In the genomic region with DNA sequence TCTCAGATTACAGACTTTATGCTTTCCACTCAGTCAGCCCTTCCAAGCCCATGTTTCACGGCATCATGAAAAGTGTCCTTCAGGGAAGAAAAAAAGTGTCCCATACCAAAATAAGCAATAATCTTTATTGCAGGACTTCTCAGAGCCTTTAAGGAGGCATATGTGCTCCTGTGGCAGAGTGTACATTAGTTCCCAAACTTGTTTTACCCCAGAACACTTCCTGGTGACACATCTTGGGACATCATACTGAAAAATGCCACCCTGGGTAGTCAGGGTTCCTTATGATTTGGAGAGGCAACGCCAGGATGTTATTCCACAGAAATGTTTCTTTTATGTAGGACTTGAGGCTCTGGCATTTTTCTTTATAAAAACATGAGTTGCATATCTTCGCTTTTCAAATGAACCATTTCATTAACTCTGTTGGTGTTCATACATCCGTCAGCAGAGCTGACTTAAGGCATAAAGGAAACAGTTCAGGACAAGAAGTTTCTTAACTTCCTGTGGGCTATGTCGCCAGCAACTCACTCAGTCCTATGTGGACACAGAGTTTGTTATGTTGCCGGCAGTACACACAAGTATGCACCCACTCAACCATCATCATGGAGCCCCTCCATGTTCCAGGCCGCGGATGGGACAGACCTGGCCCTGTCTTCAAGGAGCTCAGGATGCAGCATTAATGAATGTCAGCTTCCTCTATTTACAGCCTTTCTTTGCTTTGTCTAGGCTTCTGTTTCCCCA, we compare ENCODE assay signal across 12 cellular contexts.
DNase-seq lines count a peak whose midpoint lies in the region; ATAC-seq and TF ChIP-seq lines count a peak whose summit lies in the region.
"Had no signal": no experiment of that assay in that cellular context is flagged by ENCODE, and none has a peak within 500 bp of the region (broad histone marks: within the 10 kb centered on the region; RNA-seq: fewer than 3 reads in every experiment).

No MANE protein-coding gene starts in this region.

- no peaks in the 10 kb centered on the region for H3K36me3 ChIP-seq in upper lobe of right lung
- H3K36me3 ChIP-seq: Peyer's patch had no signal

- H3K4me3 ChIP-seq in upper lobe of right lung, result no peak overlapping the region
- H3K4me3 ChIP-seq: Peyer's patch had no signal

- H3K9me3 ChIP-seq in upper lobe of right lung, result no peaks in the 10 kb centered on the region
- H3K9me3 ChIP-seq: Peyer's patch had no signal

- no peaks in the 10 kb centered on the region for H3K27me3 ChIP-seq in upper lobe of right lung
- H3K27me3 ChIP-seq: Peyer's patch had no signal

- no peaks in the 10 kb centered on the region for H3K4me1 ChIP-seq in upper lobe of right lung

- TF ChIP-seq CTCF in upper lobe of right lung (IDR thresholded peaks at IDR 0.05), result no peak
- no peak for TF ChIP-seq CTCF in GM20000 (IDR thresholded peaks at IDR 0.05; ENCODE audit: extremely low read depth, missing control alignments)

- DNase-seq in DMS79 treated with DMSO at 0.1 percent for 48 hours (lab: John Stamatoyannopoulos, UW), result peak; percentile 64
- DNase-seq in DMS79 (lab: John Stamatoyannopoulos, UW), result no peak
- peak; percentile 78 for DNase-seq in SKM-1 (lab: John Stamatoyannopoulos, UW; ENCODE audit: unreplicated experiment)
- DNase-seq in left lobe of liver (ENCODE audit: low spot score), result no peak
- no peak for DNase-seq in upper lobe of right lung
- DNase-seq in islet precursor cell, result no peak
- no peak for DNase-seq in GM20000 (ENCODE audit: low spot score)
- DNase-seq: stimulated activated naive CD4-positive, alpha-beta T cell had no signal

- ATAC-seq in left lobe of liver (peak; percentile 43), upper lobe of right lung (peak; percentile 87), GM18861 (IDR thresholded peaks at IDR 0.05; ENCODE audit: unreplicated experiment) (no peak)

- intact Hi-C loops in upper lobe of right lung (cut with DNase I), result no loop called here

- H3K27ac ChIP-seq in upper lobe of right lung, result no peak overlapping the region
- H3K27ac ChIP-seq: 22Rv1, VCaP had no signal

Comparison
In these comparisons a context has a peak if more than half of its experiments do, and no peak if none do; other contexts are left out.
1. DNase-seq: peak in DMS79 treated with DMSO at 0.1 percent for 48 hours (single experiment) and SKM-1 (single experiment); none in DMS79 (single experiment), left lobe of liver (single experiment), upper lobe of right lung (single experiment), islet precursor cell (single experiment) and GM20000 (single experiment).